ENCODE assay signal across 14 cellular contexts in genomic region chr1:26853600-26853999, GRCh38. TPM values are rescaled to one million over a fixed set of nuclear protein-coding genes. Genes with fewer than 3 reads are reported as not detected.
A peak's percentile ranks its signal among the peaks of the same experiment; 100 is the strongest.
DNase-seq lines count a peak whose midpoint lies in the region; ATAC-seq and TF ChIP-seq lines count a peak whose summit lies in the region.
"Had no signal": no experiment of that assay in that cellular context is flagged by ENCODE, and none has a peak within 500 bp of the region (broad histone marks: within the 10 kb centered on the region; RNA-seq: fewer than 3 reads in every experiment).

No MANE protein-coding gene starts in this region.

- H3K4me3 Mint-ChIP-seq in stimulated activated naive B cell treated with anti-CD40 and anti-IgM and Interleukin-4, amounts not matched to agents 10 μg/mL and 1 μg/mL and 100 μg/mL, for 72 hours = no peak overlapping the region
- no peak overlapping the region for H3K4me3 Mint-ChIP-seq in progenitor cell of endocrine pancreas (ENCODE audit: low read depth)
- H3K4me3 Mint-ChIP-seq: CD8-positive, alpha-beta memory T cell; H9; neural progenitor cell had no signal

- no peak for DNase-seq in RWPE1 (ENCODE audit: low spot score)
- no peak for DNase-seq in esophagus squamous epithelium (lab: John Stamatoyannopoulos, UW)
- no peak for DNase-seq in stimulated activated naive B cell treated with anti-CD40 and anti-IgM and Interleukin-4, amounts not matched to agents 10 μg/mL and 1 μg/mL and 100 μg/mL, for 72 hours
- no peak for DNase-seq in NCI-H1436 (lab: John Stamatoyannopoulos, UW)
- no peak for DNase-seq in progenitor cell of endocrine pancreas (ENCODE audit: low spot score, unreplicated experiment)
- DNase-seq: activated gamma-delta T cell had no signal

- peaks cover 0 to 2% of the 10 kb centered on the region in 2 donors for H3K4me1 Mint-ChIP-seq in stimulated activated naive B cell treated with anti-CD40 and anti-IgM and Interleukin-4, amounts not matched to agents 10 μg/mL and 1 μg/mL and 100 μg/mL, for 72 hours
- H3K4me1 Mint-ChIP-seq in progenitor cell of endocrine pancreas (ENCODE audit: low read depth) = no peaks in the 10 kb centered on the region

- peaks cover 37 to 74% (median 39%) of the 10 kb centered on the region in 3 donors for H3K36me3 ChIP-seq in esophagus squamous epithelium
- H3K36me3 ChIP-seq: neural progenitor cell had no signal

- no peaks in the 10 kb centered on the region for H3K27me3 ChIP-seq in esophagus squamous epithelium
- H3K27me3 ChIP-seq: cardiac muscle cell, dorsolateral prefrontal cortex, gastroesophageal sphincter, neural progenitor cell had no signal

- no peak overlapping the region for H3K4me3 ChIP-seq in esophagus squamous epithelium
- H3K4me3 ChIP-seq: cardiac muscle cell, dorsolateral prefrontal cortex, gastroesophageal sphincter, neural progenitor cell had no signal

- peaks cover 55 to 70% of the 10 kb centered on the region in 2 donors for H3K36me3 Mint-ChIP-seq in stimulated activated naive B cell treated with anti-CD40 and anti-IgM and Interleukin-4, amounts not matched to agents 10 μg/mL and 1 μg/mL and 100 μg/mL, for 72 hours
- peaks cover 19% of the 10 kb centered on the region for H3K36me3 Mint-ChIP-seq in progenitor cell of endocrine pancreas (ENCODE audit: insufficient read depth)

- intact Hi-C loops in esophagus squamous epithelium (cut with DNase I) = no loop called here

- POLR2A ChIA-PET in RWPE1 (lab: Yijun Ruan, JAX; ENCODE audit: low non-redundant PET) = interaction anchor here (0.6 to 0.9 kb wide), 2 partner anchors 11 to 16 kb away, joined by 3 read pairs; no protein-coding TSS in a partner anchor

- H3K27me3 Mint-ChIP-seq in stimulated activated naive B cell treated with anti-CD40 and anti-IgM and Interleukin-4, amounts not matched to agents 10 μg/mL and 1 μg/mL and 100 μg/mL, for 72 hours = no peaks in the 10 kb centered on the region
- no peaks in the 10 kb centered on the region for H3K27me3 Mint-ChIP-seq in progenitor cell of endocrine pancreas

- TF ChIP-seq CTCF in RWPE1 (conservative IDR thresholded peaks at IDR 0.05; ENCODE audit: low read depth) = no peak
- no peak for TF ChIP-seq CTCF in esophagus squamous epithelium (IDR thresholded peaks at IDR 0.05)
- TF ChIP-seq CTCF in progenitor cell of endocrine pancreas (IDR thresholded peaks at IDR 0.05; ENCODE audit: unreplicated experiment) = no peak

- peak overlapping the region; percentile 100 for H3K27ac ChIP-seq in RWPE1
- peak overlapping the region; percentile 91 to 100 (median 98) for H3K27ac ChIP-seq in esophagus squamous epithelium
- H3K27ac ChIP-seq: cardiac muscle cell, gastroesophageal sphincter, neural progenitor cell had no signal

- H3K9me3 Mint-ChIP-seq in stimulated activated naive B cell treated with anti-CD40 and anti-IgM and Interleukin-4, amounts not matched to agents 10 μg/mL and 1 μg/mL and 100 μg/mL, for 72 hours = no peaks in the 10 kb centered on the region
- H3K9me3 Mint-ChIP-seq in progenitor cell of endocrine pancreas (ENCODE audit: low read depth) = no peaks in the 10 kb centered on the region
- H3K9me3 Mint-ChIP-seq: CD8-positive, alpha-beta memory T cell; H9; neural progenitor cell had no signal

- peak overlapping the region; percentile 31 for H3K27ac Mint-ChIP-seq in stimulated activated naive B cell treated with anti-CD40 and anti-IgM and Interleukin-4, amounts not matched to agents 10 μg/mL and 1 μg/mL and 100 μg/mL, for 72 hours
- no peak overlapping the region for H3K27ac Mint-ChIP-seq in progenitor cell of endocrine pancreas
- H3K27ac Mint-ChIP-seq: H9, neural progenitor cell had no signal

- TF ChIP-seq POLR2A in esophagus squamous epithelium (IDR thresholded peaks at IDR 0.05) = no peak

- peaks cover 30 to 96% (median 82%) of the 10 kb centered on the region in 3 donors for H3K4me1 ChIP-seq in esophagus squamous epithelium

- H3K9me3 ChIP-seq in esophagus squamous epithelium = no peaks in the 10 kb centered on the region
- H3K9me3 ChIP-seq: gastroesophageal sphincter had no signal

- CTCF ChIA-PET in RWPE1 (lab: Yijun Ruan, JAX) = interaction anchor here (0.6 to 0.9 kb wide), 4 partner anchors 14 to 1495 kb away, joined by 3 to 5 read pairs (median 3); no protein-coding TSS in a partner anchor

- no peak for ATAC-seq in stimulated activated naive B cell treated with anti-CD40 and anti-IgM and Interleukin-4, amounts not matched to agents 10 μg/mL and 1 μg/mL and 100 μg/mL, for 72 hours (replicated peaks)
- no peak for ATAC-seq in GM18870 (IDR thresholded peaks at IDR 0.05; ENCODE audit: unreplicated experiment)

- WGBS in esophagus squamous epithelium, 2 donors = 67 to 100% methylated on average over 5 of the region's 10 CpGs

RNA-seq across cellular contexts. Expression of gene SFN, which starts 9.3 kb away (rescaled TPM):
- total RNA-seq in esophagus squamous epithelium = 1,000 to 10,000 TPM; 1,060 to 2,609 (median 1,818) TPM
- total RNA-seq in progenitor cell of endocrine pancreas = 0.36 and 0.44 TPM in 2 replicates
- total RNA-seq: Right ventricle myocardium superior had no signal

RNA-seq across cellular contexts. Expression of gene ZDHHC18, which starts 27.1 kb away (rescaled TPM):
- total RNA-seq in esophagus squamous epithelium (10 to 100 TPM; 24.5 to 34.4 (median 29.4) TPM), progenitor cell of endocrine pancreas (22.9 and 26.1 TPM in 2 replicates)

RNA-seq across cellular contexts. Expression of gene GPN2, which starts 36.5 kb away (rescaled TPM):
- total RNA-seq in esophagus squamous epithelium (10 to 100 TPM in 2 of 4 donors, 1 to 10 TPM in 2; 4.9 to 10.8 (median 9.4) TPM), progenitor cell of endocrine pancreas (36.5 and 37.4 TPM in 2 replicates)

RNA-seq across cellular contexts. Expression of gene GPATCH3, which starts 46.7 kb away (rescaled TPM):
- total RNA-seq in esophagus squamous epithelium = 10 to 100 TPM in 1 of 4 donors, 1 to 10 TPM in 3; 6.9 to 11.2 (median 7.6) TPM
- total RNA-seq in progenitor cell of endocrine pancreas = 21.2 and 23.9 TPM in 2 replicates

Comparison
In these comparisons a context has a peak if more than half of its experiments do, and no peak if none do; other contexts are left out.
1. RNA of gene SFN, which starts 9.3 kb away (total RNA-seq): 1,060 to 2,609 TPM in esophagus squamous epithelium; 0.36 to 0.44 TPM in progenitor cell of endocrine pancreas; every median in the first group is over 100 times any median in the second.